8 cellular contexts compared by ENCODE assay signal in genomic region chr9:99720455-99721050, GRCh38.
A peak's percentile ranks its signal among the peaks of the same experiment; 100 is the strongest.
DNase-seq lines count a peak whose midpoint lies in the region; ATAC-seq, FAIRE-seq and TF ChIP-seq lines count a peak whose summit lies in the region.

No MANE protein-coding gene starts in this region.

- H3K4me3 ChIP-seq in OCI-LY3 (ENCODE audit: low read length) (peak overlapping the region; percentile 76), kidney (ENCODE audit: low read length in 2 of 2) (peak overlapping the region; percentile 13 to 51)

- peaks cover 36% of the 10 kb centered on the region for H3K4me1 Mint-ChIP-seq in activated CD8-positive, alpha-beta memory T cell treated with anti-CD3 and anti-CD28 coated beads, Interleukin-2, amount 10 ng/mL, durations not matched to agents 7 days and 5 days

- H3K36me3 ChIP-seq in OCI-LY3 (replicated peaks; ENCODE audit: low read depth, low read length) (no peaks in the 10 kb centered on the region), kidney (ENCODE audit: control insufficient read depth in 1 of 2, insufficient read depth in 2 of 2, low read length in 2 of 2) (no peaks in the 10 kb centered on the region)

- peak overlapping the region; percentile 69 for H3K9ac ChIP-seq in OCI-LY3 (ENCODE audit: low read length)
- H3K9ac ChIP-seq in kidney (ENCODE audit: low read length in 2 of 2), result no peak overlapping the region

- H3K4me1 ChIP-seq in OCI-LY3 (ENCODE audit: low read length) (peaks cover 19% of the 10 kb centered on the region), kidney (ENCODE audit: control insufficient read depth in 1 of 2, insufficient read depth in 1 of 2, low read depth in 1 of 2, low read length in 2 of 2) (no peaks in the 10 kb centered on the region)

- H3K4me3 Mint-ChIP-seq in activated CD8-positive, alpha-beta memory T cell treated with anti-CD3 and anti-CD28 coated beads, Interleukin-2, amount 10 ng/mL, durations not matched to agents 7 days and 5 days, result peak overlapping the region; percentile 73

- peaks cover 2% of the 10 kb centered on the region for H3K36me3 Mint-ChIP-seq in activated CD8-positive, alpha-beta memory T cell treated with anti-CD3 and anti-CD28 coated beads, Interleukin-2, amount 10 ng/mL, durations not matched to agents 7 days and 5 days

- no peak for TF ChIP-seq CTCF in OCI-LY3 (IDR thresholded peaks at IDR 0.05; ENCODE audit: low read depth, low read length)
- no peak for TF ChIP-seq CTCF in kidney (IDR thresholded peaks at IDR 0.05; ENCODE audit: borderline replicate concordance, extremely low read depth, insufficient read depth)

- peak overlapping the region; percentile 100 for H2AFZ ChIP-seq in OCI-LY3 (ENCODE audit: low read depth, low read length)

- intact Hi-C loops in kidney (cut with DNase I), result no loop called here

- H3K9me3 ChIP-seq in OCI-LY3 (ENCODE audit: insufficient read depth, low read length), result no peaks in the 10 kb centered on the region
- no peaks in the 10 kb centered on the region for H3K9me3 ChIP-seq in kidney (ENCODE audit: control insufficient read depth in 1 of 2, low read length in 2 of 2)

- H3K27ac ChIP-seq in OCI-LY3 (ENCODE audit: low read length) (peak overlapping the region; percentile 46), kidney (ENCODE audit: low read depth in 2 of 2, low read length in 2 of 2) (peak overlapping the region in 1 of 2 donors; percentile 78)

- H3K27ac Mint-ChIP-seq in activated CD8-positive, alpha-beta memory T cell treated with anti-CD3 and anti-CD28 coated beads, Interleukin-2, amount 10 ng/mL, durations not matched to agents 7 days and 5 days, result peak overlapping the region; percentile 86

- H3K9me3 Mint-ChIP-seq in activated CD8-positive, alpha-beta memory T cell treated with anti-CD3 and anti-CD28 coated beads, Interleukin-2, amount 10 ng/mL, durations not matched to agents 7 days and 5 days (ENCODE audit: low read depth), result peaks cover 2% of the 10 kb centered on the region

- peak overlapping the region; percentile 96 for H3K4me2 ChIP-seq in OCI-LY3 (ENCODE audit: low read length)

- peak; percentile 87 for ATAC-seq in activated CD8-positive, alpha-beta memory T cell treated with anti-CD3 and anti-CD28 coated beads, Interleukin-2, amount 10 ng/mL, durations not matched to agents 7 days and 5 days
- ATAC-seq in HG02852 (IDR thresholded peaks at IDR 0.05; ENCODE audit: unreplicated experiment), result peak; percentile 77

- H3K79me2 ChIP-seq in OCI-LY3 (ENCODE audit: low read length), result no peaks in the 10 kb centered on the region

- no peak for FAIRE-seq in kidney (lab: Jason Lieb, UNC)

- H3K27me3 ChIP-seq in OCI-LY3 (ENCODE audit: low read depth, low read length), result no peaks in the 10 kb centered on the region

- H3K27me3 Mint-ChIP-seq in activated CD8-positive, alpha-beta memory T cell treated with anti-CD3 and anti-CD28 coated beads, Interleukin-2, amount 10 ng/mL, durations not matched to agents 7 days and 5 days, result no peaks in the 10 kb centered on the region

- no peaks in the 10 kb centered on the region for H4K20me1 ChIP-seq in OCI-LY3 (ENCODE audit: insufficient read depth, low read length)

- CTCF ChIA-PET in activated CD8-positive, alpha-beta memory T cell treated with anti-CD3 and anti-CD28 coated beads, Interleukin-2, amount 10 ng/mL, durations not matched to agents 7 days and 5 days (lab: Charles Lee), result no interaction called here

- peak; percentile 44 for DNase-seq in activated CD8-positive, alpha-beta memory T cell treated with anti-CD3 and anti-CD28 coated beads, Interleukin-2, amount 10 ng/mL, durations not matched to agents 7 days and 5 days
- DNase-seq in activated CD8-positive, alpha-beta memory T cell treated with anti-CD3 and anti-CD28 coated beads, Interleukin-2, amount 50 U/mL, for 4 hours, result no peak
- DNase-seq in kidney, result no peak
- no peak for DNase-seq in SKM-1 (lab: John Stamatoyannopoulos, UW; ENCODE audit: unreplicated experiment)
- no peak for DNase-seq in NCI-H1436 treated with DMSO at 0.1 percent for 48 hours (lab: John Stamatoyannopoulos, UW)
- no peak for DNase-seq in dermis blood vessel endothelial cell
